Comparison of ENCODE assay signal across 8 cellular contexts in genomic region chr6:7909323-7910276, GRCh38. TPM values are rescaled to one million over a fixed set of nuclear protein-coding genes. Genes with fewer than 3 reads are reported as not detected.
DNase-seq lines count a peak whose midpoint lies in the region; ATAC-seq, FAIRE-seq and TF ChIP-seq lines count a peak whose summit lies in the region.

No MANE protein-coding gene starts in this region.

- POLR2A ChIA-PET in CD8-positive, alpha-beta T cell (lab: Charles Lee) = interaction anchor here (0.9 kb wide), 1 partner anchor 155 kb away, joined by 7 read pairs; the partner anchor contains the start of gene BLOC1S5

- H3K4me3 ChIP-seq in CD8-positive, alpha-beta T cell (ENCODE audit: low read depth, low read length) = peak overlapping the region; percentile 60
- peak overlapping the region; percentile 49 to 78 (median 74) for H3K4me3 ChIP-seq in mammary epithelial cell (replicated peaks in 1 of 3; ENCODE audit: insufficient read depth in 1 of 3, low read depth in 2 of 3, low read length in 3 of 3)
- H3K4me3 ChIP-seq in keratinocyte (ENCODE audit: control insufficient read depth in 2 of 3, extremely low read depth in 1 of 3, insufficient read depth in 2 of 3, low read depth in 1 of 3, low read length in 3 of 3) = peak overlapping the region; percentile 54 to 81 (median 72)

- no peak overlapping the region for H3K27ac Mint-ChIP-seq in CD8-positive, alpha-beta T cell
- peak overlapping the region; percentile 45 for H3K27ac Mint-ChIP-seq in T-helper 1 cell treated with Interleukin-12 subunit alpha and Interleukin-12 subunit beta and Interleukin-4 antibody, amounts not matched to agents 30 μg/mL and 1 μg/mL, for 36 hours

- H3K36me3 ChIP-seq in CD8-positive, alpha-beta T cell (ENCODE audit: insufficient read depth, low read length) = no peaks in the 10 kb centered on the region
- no peaks in the 10 kb centered on the region for H3K36me3 ChIP-seq in mammary epithelial cell (ENCODE audit: insufficient read depth, low read length)
- H3K36me3 ChIP-seq in keratinocyte (ENCODE audit: control insufficient read depth in 2 of 2, extremely low read depth in 1 of 2, insufficient read depth in 2 of 2, low read length in 2 of 2) = peaks cover 1 to 8% of the 10 kb centered on the region in 2 experiments

- in situ Hi-C loops in mammary epithelial cell (cut with MboI; ENCODE audit: low sequenced_read_pairs in 2 of 2) = no loop called here

- intact Hi-C loops in CD8-positive, alpha-beta T cell (cut with DNase I, micrococcal nuclease) = loop anchor here (2.0 to 10.0 kb wide), 6 partner anchors 153 to 597 kb away; partner anchors contain the start of genes BLOC1S5 (in 2 of the 2), EEF1E1 (in 2 of the 2), SLC35B3 (in 1 of the 2) and SSR1 (in 1 of the 2)
- intact Hi-C loops in mammary epithelial cell (cut with micrococcal nuclease) = loop anchor here (2.0 kb wide), 2 partner anchors 149 to 185 kb away; no protein-coding TSS in a partner anchor

- H3K27ac ChIP-seq in CD8-positive, alpha-beta T cell (ENCODE audit: low read depth, low read length) = no peak overlapping the region
- peak overlapping the region; percentile 37 for H3K27ac ChIP-seq in mammary epithelial cell (ENCODE audit: insufficient read depth, low read depth, low read length)
- peak overlapping the region; percentile 71 for H3K27ac ChIP-seq in keratinocyte (ENCODE audit: control insufficient read depth, insufficient read depth, low read length)

- no peak for FAIRE-seq in keratinocyte (lab: Jason Lieb, UNC)

- no peaks in the 10 kb centered on the region for H4K20me1 ChIP-seq in mammary epithelial cell (ENCODE audit: insufficient read depth, low read length)
- no peaks in the 10 kb centered on the region for H4K20me1 ChIP-seq in keratinocyte (ENCODE audit: control insufficient read depth, extremely low read depth, insufficient read depth, low read length)

- no peaks in the 10 kb centered on the region for H3K27me3 ChIP-seq in CD8-positive, alpha-beta T cell (ENCODE audit: insufficient read depth, low read length)
- H3K27me3 ChIP-seq in mammary epithelial cell (ENCODE audit: insufficient read depth, low read length) = no peaks in the 10 kb centered on the region
- H3K27me3 ChIP-seq in keratinocyte (ENCODE audit: control insufficient read depth, extremely low read depth, insufficient read depth, low read length) = peaks cover 16% of the 10 kb centered on the region

- CTCF ChIA-PET in CD8-positive, alpha-beta T cell (lab: Charles Lee) = no interaction called here
- CTCF ChIA-PET in mammary epithelial cell (lab: Charles Lee; ENCODE audit: low non-redundant PET) = no interaction called here

- H2AFZ ChIP-seq in mammary epithelial cell (ENCODE audit: low read depth, low read length) (peak overlapping the region; percentile 92), keratinocyte (ENCODE audit: control insufficient read depth, low read length) (peak overlapping the region; percentile 73)

- peak overlapping the region; percentile 77 for H3K4me3 Mint-ChIP-seq in CD8-positive, alpha-beta T cell
- peak overlapping the region; percentile 80 for H3K4me3 Mint-ChIP-seq in T-helper 1 cell treated with Interleukin-12 subunit alpha and Interleukin-12 subunit beta and Interleukin-4 antibody, amounts not matched to agents 30 μg/mL and 1 μg/mL, for 36 hours

- peak; percentile 21 for ATAC-seq in CD8-positive, alpha-beta T cell
- peak; percentile 29 for ATAC-seq in GM19328 (IDR thresholded peaks at IDR 0.05; ENCODE audit: unreplicated experiment)

- H3K79me2 ChIP-seq in mammary epithelial cell (ENCODE audit: insufficient read depth, low read length) (peaks cover 52% of the 10 kb centered on the region), keratinocyte (ENCODE audit: control insufficient read depth, insufficient read depth, low read length) (peaks cover 45% of the 10 kb centered on the region)

- H3K9me1 ChIP-seq in keratinocyte (ENCODE audit: control insufficient read depth, extremely low read depth, insufficient read depth, low read length) = no peaks in the 10 kb centered on the region

- no peaks in the 10 kb centered on the region for H3K9me3 ChIP-seq in CD8-positive, alpha-beta T cell (ENCODE audit: low read length)
- no peaks in the 10 kb centered on the region for H3K9me3 ChIP-seq in mammary epithelial cell (replicated peaks; ENCODE audit: insufficient read depth, low read length)
- H3K9me3 ChIP-seq in keratinocyte (ENCODE audit: control insufficient read depth, low read depth, low read length) = no peaks in the 10 kb centered on the region

- no peaks in the 10 kb centered on the region for H3K27me3 Mint-ChIP-seq in CD8-positive, alpha-beta T cell (ENCODE audit: low read depth)
- no peaks in the 10 kb centered on the region for H3K27me3 Mint-ChIP-seq in T-helper 1 cell treated with Interleukin-12 subunit alpha and Interleukin-12 subunit beta and Interleukin-4 antibody, amounts not matched to agents 30 μg/mL and 1 μg/mL, for 36 hours (ENCODE audit: low read depth)

- peak overlapping the region; percentile 61 for H3K9ac ChIP-seq in mammary epithelial cell (ENCODE audit: insufficient read depth, low read length)
- peak overlapping the region; percentile 89 for H3K9ac ChIP-seq in keratinocyte (ENCODE audit: control insufficient read depth, extremely low read depth, insufficient read depth, low read length)

- peaks cover 8% of the 10 kb centered on the region for H3K4me1 Mint-ChIP-seq in CD8-positive, alpha-beta T cell (ENCODE audit: low read depth)
- H3K4me1 Mint-ChIP-seq in T-helper 1 cell treated with Interleukin-12 subunit alpha and Interleukin-12 subunit beta and Interleukin-4 antibody, amounts not matched to agents 30 μg/mL and 1 μg/mL, for 36 hours (ENCODE audit: low read depth) = peaks cover 9% of the 10 kb centered on the region

- 4% methylated on average over 18 of the region's 66 CpGs for WGBS in mammary epithelial cell (ENCODE audit: low coverage, missing lambda C conversion rate)

- H3K4me1 ChIP-seq in CD8-positive, alpha-beta T cell (ENCODE audit: insufficient read depth, low read length) = peaks cover 15% of the 10 kb centered on the region
- H3K4me1 ChIP-seq in mammary epithelial cell (ENCODE audit: insufficient read depth, low read length) (peaks cover 17% of the 10 kb centered on the region), keratinocyte (ENCODE audit: control insufficient read depth, extremely low read depth, insufficient read depth, low read length) (peaks cover 11% of the 10 kb centered on the region)

- peak overlapping the region; percentile 82 for H3K4me2 ChIP-seq in mammary epithelial cell (ENCODE audit: insufficient read depth, low read depth, low read length)
- peak overlapping the region; percentile 87 for H3K4me2 ChIP-seq in keratinocyte (ENCODE audit: control insufficient read depth, extremely low read depth, insufficient read depth, low read depth, low read length)

- peak in 3 of 7 experiments; percentile 17 to 54 (median 26) for DNase-seq in CD8-positive, alpha-beta T cell
- DNase-seq in HK-2 (ENCODE audit: unreplicated experiment) = peak; percentile 60
- DNase-seq in mammary epithelial cell = peak; percentile 32
- DNase-seq in keratinocyte (ENCODE audit: low read depth, low spot score) = no peak
- peak; percentile 79 for DNase-seq in stimulated activated CD4-positive, alpha-beta T cell treated with anti-CD3 and anti-CD28 coated beads, Interleukin-15, amount 100 ng/mL, for 24 hours
- DNase-seq in OCI-M2 (lab: John Stamatoyannopoulos, UW; ENCODE audit: unreplicated experiment) = no peak

- dilution Hi-C loops in mammary epithelial cell (cut with HindIII; ENCODE audit: low sequenced_read_pairs) = no loop called here
- dilution Hi-C loops in keratinocyte (cut with MboI; ENCODE audit: extremely low pct_ligation_motif_present, low sequenced_read_pairs) = no loop called here

- BruUV-seq in mammary epithelial cell (replicated peaks; lab: Mats Ljungman, UMichigan) = no TSS peak

- no peak for TF ChIP-seq CTCF in CD8-positive, alpha-beta T cell (IDR thresholded peaks at IDR 0.05)
- no peak for TF ChIP-seq CTCF in mammary epithelial cell (conservative IDR thresholded peaks at IDR 0.05 in 1 of 2, IDR thresholded peaks at IDR 0.05 in 1 of 2; ENCODE audit: extremely low read depth in 1 of 2, insufficient read depth in 1 of 2, low read depth in 1 of 2, low read length in 2 of 2)
- TF ChIP-seq CTCF in keratinocyte (optimal IDR thresholded peaks at IDR 0.05 in 1 of 3, IDR thresholded peaks at IDR 0.05 in 1 of 3, conservative IDR thresholded peaks at IDR 0.05 in 1 of 3; ENCODE audit: extremely low read depth in 1 of 3, insufficient read depth in 2 of 3, low read length in 3 of 3) = no peak

- H3K36me3 Mint-ChIP-seq in CD8-positive, alpha-beta T cell = peaks cover 6% of the 10 kb centered on the region
- H3K36me3 Mint-ChIP-seq in T-helper 1 cell treated with Interleukin-12 subunit alpha and Interleukin-12 subunit beta and Interleukin-4 antibody, amounts not matched to agents 30 μg/mL and 1 μg/mL, for 36 hours (ENCODE audit: low read depth) = no peaks in the 10 kb centered on the region

- no peaks in the 10 kb centered on the region for H3K9me3 Mint-ChIP-seq in CD8-positive, alpha-beta T cell
- no peaks in the 10 kb centered on the region for H3K9me3 Mint-ChIP-seq in T-helper 1 cell treated with Interleukin-12 subunit alpha and Interleukin-12 subunit beta and Interleukin-4 antibody, amounts not matched to agents 30 μg/mL and 1 μg/mL, for 36 hours

RNA-seq across cellular contexts. Expression of gene TXNDC5, which starts 1.0 kb away (rescaled TPM):
- 1 to 10 TPM; 5.8 to 7.6 TPM for total RNA-seq in CD8-positive, alpha-beta T cell
- 100 to 1,000 TPM; 109 to 170 TPM for total RNA-seq in mammary epithelial cell
- polyA plus RNA-seq in mammary epithelial cell (116 TPM), keratinocyte (78.4 to 112 TPM (median 110 TPM) in 3 replicates)
- polyA minus RNA-seq in mammary epithelial cell (123 TPM), keratinocyte (66.7 to 116 TPM (median 78.1 TPM) in 3 replicates)
- 98.1 TPM for polyA plus RNA-seq in keratinocyte (2011; ENCODE audit: low read depth)
- 61.1 and 77.7 TPM in 2 replicates for polyA plus RNA-seq in keratinocyte (2011; cell fraction: cytosol; rRNA removed)
- 87.1 and 97.0 TPM in 2 replicates for polyA plus RNA-seq in keratinocyte (2011; cell fraction: nucleus; rRNA removed)
- 66.4 and 91.6 TPM in 2 replicates for polyA plus RNA-seq in keratinocyte (2012; ENCODE audit: low replicate concordance)
- 66.0 TPM for polyA minus RNA-seq in keratinocyte (2011; cell fraction: cytosol; rRNA and poly(A)+ RNA removed)
- 44.4 and 71.1 TPM in 2 replicates for polyA minus RNA-seq in keratinocyte (2011; cell fraction: nucleus; rRNA and poly(A)+ RNA removed)

Comparison
In these comparisons a context has a peak if more than half of its experiments do, and no peak if none do; other contexts are left out.
1. DNase-seq: peak in HK-2 (single experiment), mammary epithelial cell (single experiment) and stimulated activated CD4-positive, alpha-beta T cell treated with anti-CD3 and anti-CD28 coated beads, Interleukin-15, amount 100 ng/mL, for 24 hours (single experiment); none in keratinocyte (single experiment) and OCI-M2 (single experiment).
2. RNA of gene TXNDC5, which starts 1.0 kb away (total RNA-seq): 109 to 170 TPM in mammary epithelial cell; 5.8 to 7.6 TPM in CD8-positive, alpha-beta T cell; every median in the first group is over 10 times any median in the second.
3. Peak in every context shown above with its lines, with median percentiles within 50 percentile points of each other: H3K4me3 ChIP-seq.